Comparison of ENCODE assay signal across 17 cellular contexts in genomic region chr15:83062768-83063180, GRCh38. TPM values are rescaled to one million over a fixed set of nuclear protein-coding genes. Genes with fewer than 3 reads are reported as not detected.
DNase-seq lines count a peak whose midpoint lies in the region; ATAC-seq and TF ChIP-seq lines count a peak whose summit lies in the region.
"Had no signal": no experiment of that assay in that cellular context is flagged by ENCODE, and none has a peak within 500 bp of the region (broad histone marks: within the 10 kb centered on the region; RNA-seq: fewer than 3 reads in every experiment).

No MANE protein-coding gene starts in this region.

- H3K27me3 ChIP-seq in neural cell (ENCODE audit: insufficient read depth, low read depth, low read length): no peaks in the 10 kb centered on the region
- H3K27me3 ChIP-seq: ascending aorta, right lobe of liver, SJSA1 had no signal

- H3F3A ChIP-seq in neural cell (ENCODE audit: insufficient read depth, low read length, poor library complexity, severe bottlenecking): no peaks in the 10 kb centered on the region

- H3K36me3 ChIP-seq in OCI-LY7 (ENCODE audit: insufficient read depth, low read length) (peaks cover 76% of the 10 kb centered on the region), neural cell (ENCODE audit: insufficient read depth, low read length) (no peaks in the 10 kb centered on the region)
- H3K36me3 ChIP-seq: ascending aorta, right lobe of liver had no signal

- no peaks in the 10 kb centered on the region for H3K9me3 Mint-ChIP-seq in natural killer cell treated with Interleukin-12 subunit alpha and Interleukin-12 subunit beta and Interleukin-15 and Interleukin-18, amount 100 ng/mL, for 72 hours
- H3K9me3 Mint-ChIP-seq: activated T-helper 1 cell treated with anti-CD3 and anti-CD28 coated beads, Interleukin-12 subunit alpha, Interleukin-12 subunit beta, Interleukin-2, Interleukin-4 antibody, amounts not matched to agents 30 ng/mL and 10 ng/mL and 1 ng/mL, durations not matched to agents 14 hours and 24 hours and 36 hours had no signal

- H3K9me3 ChIP-seq in OCI-LY7 (ENCODE audit: low read length) (no peaks in the 10 kb centered on the region), neural cell (ENCODE audit: low read length) (no peaks in the 10 kb centered on the region)
- H3K9me3 ChIP-seq: ascending aorta, right lobe of liver, SJSA1 had no signal

- no peaks in the 10 kb centered on the region for H3K27me3 Mint-ChIP-seq in natural killer cell treated with Interleukin-12 subunit alpha and Interleukin-12 subunit beta and Interleukin-15 and Interleukin-18, amount 100 ng/mL, for 72 hours

- intact Hi-C loops in OCI-LY7 (cut with micrococcal nuclease; ENCODE audit: unreplicated experiment): no loop called here

- peaks cover 38% of the 10 kb centered on the region for H3K4me1 ChIP-seq in OCI-LY7 (ENCODE audit: insufficient read depth, low read length, poor library complexity, severe bottlenecking)

- POLR2A ChIA-PET in GM10248 (lab: Yijun Ruan, JAX): interaction anchor here (0.6 kb wide), 1 partner anchor 44 kb away, joined by 3 read pairs; no protein-coding TSS in a partner anchor
- POLR2A ChIA-PET in OCI-LY7 (lab: Charles Lee): interaction anchor here (0.7 to 1.4 kb wide), 5 partner anchors 12 to 258 kb away, joined by 3 to 4 read pairs (median 3); no protein-coding TSS in a partner anchor

- H3K79me2 ChIP-seq in OCI-LY7 (ENCODE audit: insufficient read depth, low read depth, low read length) (peaks cover 91% of the 10 kb centered on the region), neural cell (replicated peaks; ENCODE audit: insufficient read depth, low read length) (peaks cover 62% of the 10 kb centered on the region)

- H3K27ac Mint-ChIP-seq in natural killer cell treated with Interleukin-12 subunit alpha and Interleukin-12 subunit beta and Interleukin-15 and Interleukin-18, amount 100 ng/mL, for 72 hours: no peak overlapping the region
- H3K27ac Mint-ChIP-seq: activated T-helper 1 cell treated with anti-CD3 and anti-CD28 coated beads, Interleukin-12 subunit alpha, Interleukin-12 subunit beta, Interleukin-2, Interleukin-4 antibody, amounts not matched to agents 30 ng/mL and 10 ng/mL and 1 ng/mL, durations not matched to agents 14 hours and 24 hours and 36 hours had no signal

- H3K9me2 ChIP-seq in OCI-LY7 (ENCODE audit: insufficient read depth, low read length) (no peaks in the 10 kb centered on the region), neural cell (ENCODE audit: insufficient read depth, low read length) (no peaks in the 10 kb centered on the region)

- peak overlapping the region; percentile 80 for H3K4me3 ChIP-seq in OCI-LY7 (ENCODE audit: low read depth, low read length, poor library complexity, severe bottlenecking)
- peak overlapping the region; percentile 72 for H3K4me3 ChIP-seq in neural cell (ENCODE audit: low read length)
- H3K4me3 ChIP-seq: right lobe of liver, SJSA1 had no signal

- no peak overlapping the region for H2AFZ ChIP-seq in OCI-LY7 (ENCODE audit: low read length)
- H2AFZ ChIP-seq in neural cell (ENCODE audit: low read depth, low read length): no peak overlapping the region

- H3K36me3 Mint-ChIP-seq in natural killer cell treated with Interleukin-12 subunit alpha and Interleukin-12 subunit beta and Interleukin-15 and Interleukin-18, amount 100 ng/mL, for 72 hours: peaks cover 11% of the 10 kb centered on the region

- peak overlapping the region; percentile 89 for H3K4me2 ChIP-seq in OCI-LY7 (ENCODE audit: low read length)
- no peak overlapping the region for H3K4me2 ChIP-seq in neural cell (ENCODE audit: low read length)

- CTCF ChIA-PET in GM10248 (lab: Yijun Ruan, JAX): interaction anchor here (1.4 kb wide), 1 partner anchor 52 kb away, joined by 4 read pairs; the partner anchor contains the start of gene C15orf40
- CTCF ChIA-PET in OCI-LY7 (lab: Charles Lee; ENCODE audit: unreplicated experiment): no interaction called here

- peaks cover 6 to 18% of the 10 kb centered on the region in 2 donors for H3K4me1 Mint-ChIP-seq in natural killer cell treated with Interleukin-12 subunit alpha and Interleukin-12 subunit beta and Interleukin-15 and Interleukin-18, amount 100 ng/mL, for 72 hours (ENCODE audit: low read depth in 2 of 2)

- TF ChIP-seq RAD21 in neural cell (conservative IDR thresholded peaks at IDR 0.05): no peak

- no peak for TF ChIP-seq EP300 in neural cell (conservative IDR thresholded peaks at IDR 0.05; ENCODE audit: poor library complexity, severe bottlenecking)

- H3K9ac ChIP-seq in neural cell (ENCODE audit: low read length): no peak overlapping the region

- BruUV-seq in OCI-LY7 (replicated peaks; lab: Mats Ljungman, UMichigan): no TSS peak

- no peak overlapping the region for H3K4me3 Mint-ChIP-seq in natural killer cell treated with Interleukin-12 subunit alpha and Interleukin-12 subunit beta and Interleukin-15 and Interleukin-18, amount 100 ng/mL, for 72 hours
- H3K4me3 Mint-ChIP-seq: activated T-helper 1 cell treated with anti-CD3 and anti-CD28 coated beads, Interleukin-12 subunit alpha, Interleukin-12 subunit beta, Interleukin-2, Interleukin-4 antibody, amounts not matched to agents 30 ng/mL and 10 ng/mL and 1 ng/mL, durations not matched to agents 14 hours and 24 hours and 36 hours had no signal

- H3K27ac ChIP-seq in OCI-LY7 (ENCODE audit: low read depth, low read length, poor library complexity, severe bottlenecking) (peak overlapping the region; percentile 27), neural cell (ENCODE audit: low read length) (no peak overlapping the region)
- H3K27ac ChIP-seq: ascending aorta, right lobe of liver, SJSA1 had no signal

- no peak for TF ChIP-seq CTCF in GM10248 (IDR thresholded peaks at IDR 0.05; ENCODE audit: control extremely low read depth, extremely low read depth, low read depth, missing control alignments)
- TF ChIP-seq CTCF in OCI-LY7 (conservative IDR thresholded peaks at IDR 0.05; ENCODE audit: low read length): no peak
- no peak for TF ChIP-seq CTCF in neural cell (IDR thresholded peaks at IDR 0.05; ENCODE audit: poor library complexity, severe bottlenecking)

- peak; percentile 29 for ATAC-seq in GM21447 (IDR thresholded peaks at IDR 0.05; ENCODE audit: unreplicated experiment)
- no peak for ATAC-seq in natural killer cell treated with Interleukin-12 subunit alpha and Interleukin-12 subunit beta and Interleukin-15 and Interleukin-18, amount 100 ng/mL, for 72 hours

- peaks cover 50% of the 10 kb centered on the region for H4K20me1 ChIP-seq in OCI-LY7 (ENCODE audit: insufficient read depth, low read length)
- H4K20me1 ChIP-seq in neural cell (ENCODE audit: insufficient read depth): no peaks in the 10 kb centered on the region

- peak; percentile 27 for DNase-seq in GM10248 (ENCODE audit: extremely low spot score)
- no peak for DNase-seq in OCI-LY7 (ENCODE audit: low spot score)
- no peak for DNase-seq in activated naive CD4-positive, alpha-beta T cell (lab: John Stamatoyannopoulos, UW)
- DNase-seq in GF-D8 (lab: John Stamatoyannopoulos, UW): no peak
- no peak for DNase-seq in DMS153 (lab: John Stamatoyannopoulos, UW)
- DNase-seq in natural killer cell treated with Interleukin-12 subunit alpha and Interleukin-12 subunit beta and Interleukin-15 and Interleukin-18, amount 100 ng/mL, for 72 hours (ENCODE audit: low spot score): no peak
- DNase-seq: activated CD4-positive, alpha-beta T cell treated with anti-CD3 and anti-CD28 coated beads for 1 hour; effector CD4-positive, alpha-beta T cell; kidney; NCI-H146; NCI-H526 treated with DMSO at 0.1 percent for 48 hours; right lobe of liver had no signal

TF ChIP-seq in neural cell, 6 proteins besides CTCF, POLR2A, EP300 and RAD21 (continues in another document):
- TF ChIP-seq EZH2 (IDR thresholded peaks at IDR 0.05; ENCODE audit: borderline replicate concordance, insufficient read depth, low read length, poor library complexity, severe bottlenecking): no peak
- TF ChIP-seq TAF1 (IDR thresholded peaks at IDR 0.05; ENCODE audit: low read depth): no peak
- TF ChIP-seq, protein P1, sequence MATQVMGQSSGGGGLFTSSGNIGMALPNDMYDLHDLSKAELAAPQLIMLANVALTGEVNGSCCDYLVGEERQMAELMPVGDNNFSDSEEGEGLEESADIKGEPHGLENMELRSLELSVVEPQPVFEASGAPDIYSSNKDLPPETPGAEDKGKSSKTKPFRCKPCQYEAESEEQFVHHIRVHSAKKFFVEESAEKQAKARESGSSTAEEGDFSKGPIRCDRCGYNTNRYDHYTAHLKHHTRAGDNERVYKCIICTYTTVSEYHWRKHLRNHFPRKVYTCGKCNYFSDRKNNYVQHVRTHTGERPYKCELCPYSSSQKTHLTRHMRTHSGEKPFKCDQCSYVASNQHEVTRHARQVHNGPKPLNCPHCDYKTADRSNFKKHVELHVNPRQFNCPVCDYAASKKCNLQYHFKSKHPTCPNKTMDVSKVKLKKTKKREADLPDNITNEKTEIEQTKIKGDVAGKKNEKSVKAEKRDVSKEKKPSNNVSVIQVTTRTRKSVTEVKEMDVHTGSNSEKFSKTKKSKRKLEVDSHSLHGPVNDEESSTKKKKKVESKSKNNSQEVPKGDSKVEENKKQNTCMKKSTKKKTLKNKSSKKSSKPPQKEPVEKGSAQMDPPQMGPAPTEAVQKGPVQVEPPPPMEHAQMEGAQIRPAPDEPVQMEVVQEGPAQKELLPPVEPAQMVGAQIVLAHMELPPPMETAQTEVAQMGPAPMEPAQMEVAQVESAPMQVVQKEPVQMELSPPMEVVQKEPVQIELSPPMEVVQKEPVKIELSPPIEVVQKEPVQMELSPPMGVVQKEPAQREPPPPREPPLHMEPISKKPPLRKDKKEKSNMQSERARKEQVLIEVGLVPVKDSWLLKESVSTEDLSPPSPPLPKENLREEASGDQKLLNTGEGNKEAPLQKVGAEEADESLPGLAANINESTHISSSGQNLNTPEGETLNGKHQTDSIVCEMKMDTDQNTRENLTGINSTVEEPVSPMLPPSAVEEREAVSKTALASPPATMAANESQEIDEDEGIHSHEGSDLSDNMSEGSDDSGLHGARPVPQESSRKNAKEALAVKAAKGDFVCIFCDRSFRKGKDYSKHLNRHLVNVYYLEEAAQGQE (IDR thresholded peaks at IDR 0.05; ENCODE audit: borderline replicate concordance): no peak

RNA-seq across cellular contexts. Expression of gene BTBD1, which starts 4.3 kb away (rescaled TPM):
- 95.4 and 99.5 TPM in 2 replicates for total RNA-seq in OCI-LY7 (2014; rRNA removed; shearing (Covaris generic))
- total RNA-seq in OCI-LY7 (2022): 90.2 and 92.6 TPM in 2 replicates
- polyA plus RNA-seq in neural cell: 153 and 156 TPM in 2 replicates
- 147 and 152 TPM in 2 replicates for polyA minus RNA-seq in neural cell
- 10 to 100 TPM; 63.3 to 71.9 TPM for total RNA-seq in natural killer cell treated with Interleukin-12 subunit alpha and Interleukin-12 subunit beta and Interleukin-15 and Interleukin-18, amount 100 ng/mL, for 72 hours

RNA-seq across cellular contexts. Expression of gene TM6SF1, which starts 44.7 kb away (rescaled TPM):
- total RNA-seq in OCI-LY7 (2014; rRNA removed; shearing (Covaris generic)): 20.2 and 27.2 TPM in 2 replicates
- total RNA-seq in OCI-LY7 (2022): 28.7 and 37.6 TPM in 2 replicates
- polyA plus RNA-seq in neural cell: 0.16 TPM in 1 of 2 replicates, not detected in the other
- polyA minus RNA-seq in neural cell: 0.49 and 1.5 TPM in 2 replicates
- 10 to 100 TPM; 15.0 to 23.7 TPM for total RNA-seq in natural killer cell treated with Interleukin-12 subunit alpha and Interleukin-12 subunit beta and Interleukin-15 and Interleukin-18, amount 100 ng/mL, for 72 hours

RNA-seq across cellular contexts. Expression of gene C15orf40, which starts 51.3 kb away (rescaled TPM):
- 29.9 and 33.8 TPM in 2 replicates for total RNA-seq in OCI-LY7 (2014; rRNA removed; shearing (Covaris generic))
- 37.9 and 45.8 TPM in 2 replicates for total RNA-seq in OCI-LY7 (2022)
- polyA plus RNA-seq in neural cell: 17.2 and 23.4 TPM in 2 replicates
- polyA minus RNA-seq in neural cell: 13.8 and 21.9 TPM in 2 replicates
- 10 to 100 TPM; 23.7 to 25.5 TPM for total RNA-seq in natural killer cell treated with Interleukin-12 subunit alpha and Interleukin-12 subunit beta and Interleukin-15 and Interleukin-18, amount 100 ng/mL, for 72 hours
